In genomic region chr14:73713804-73714655, GRCh38 we compare ENCODE assay signal across 1 cellular context.
TF ChIP-seq lines count a peak whose summit lies in the region.

A gene with protein sequence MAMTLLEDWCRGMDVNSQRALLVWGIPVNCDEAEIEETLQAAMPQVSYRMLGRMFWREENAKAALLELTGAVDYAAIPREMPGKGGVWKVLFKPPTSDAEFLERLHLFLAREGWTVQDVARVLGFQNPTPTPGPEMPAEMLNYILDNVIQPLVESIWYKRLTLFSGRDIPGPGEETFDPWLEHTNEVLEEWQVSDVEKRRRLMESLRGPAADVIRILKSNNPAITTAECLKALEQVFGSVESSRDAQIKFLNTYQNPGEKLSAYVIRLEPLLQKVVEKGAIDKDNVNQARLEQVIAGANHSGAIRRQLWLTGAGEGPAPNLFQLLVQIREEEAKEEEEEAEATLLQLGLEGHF (minus strand): TSS chr14:73714384. CDS start chr14:73713639, 745 bp downstream.

TF ChIP-seq in GM23338, 12 proteins besides CTCF, POLR2A, EP300 and RAD21:
- TF ChIP-seq, protein P1, sequence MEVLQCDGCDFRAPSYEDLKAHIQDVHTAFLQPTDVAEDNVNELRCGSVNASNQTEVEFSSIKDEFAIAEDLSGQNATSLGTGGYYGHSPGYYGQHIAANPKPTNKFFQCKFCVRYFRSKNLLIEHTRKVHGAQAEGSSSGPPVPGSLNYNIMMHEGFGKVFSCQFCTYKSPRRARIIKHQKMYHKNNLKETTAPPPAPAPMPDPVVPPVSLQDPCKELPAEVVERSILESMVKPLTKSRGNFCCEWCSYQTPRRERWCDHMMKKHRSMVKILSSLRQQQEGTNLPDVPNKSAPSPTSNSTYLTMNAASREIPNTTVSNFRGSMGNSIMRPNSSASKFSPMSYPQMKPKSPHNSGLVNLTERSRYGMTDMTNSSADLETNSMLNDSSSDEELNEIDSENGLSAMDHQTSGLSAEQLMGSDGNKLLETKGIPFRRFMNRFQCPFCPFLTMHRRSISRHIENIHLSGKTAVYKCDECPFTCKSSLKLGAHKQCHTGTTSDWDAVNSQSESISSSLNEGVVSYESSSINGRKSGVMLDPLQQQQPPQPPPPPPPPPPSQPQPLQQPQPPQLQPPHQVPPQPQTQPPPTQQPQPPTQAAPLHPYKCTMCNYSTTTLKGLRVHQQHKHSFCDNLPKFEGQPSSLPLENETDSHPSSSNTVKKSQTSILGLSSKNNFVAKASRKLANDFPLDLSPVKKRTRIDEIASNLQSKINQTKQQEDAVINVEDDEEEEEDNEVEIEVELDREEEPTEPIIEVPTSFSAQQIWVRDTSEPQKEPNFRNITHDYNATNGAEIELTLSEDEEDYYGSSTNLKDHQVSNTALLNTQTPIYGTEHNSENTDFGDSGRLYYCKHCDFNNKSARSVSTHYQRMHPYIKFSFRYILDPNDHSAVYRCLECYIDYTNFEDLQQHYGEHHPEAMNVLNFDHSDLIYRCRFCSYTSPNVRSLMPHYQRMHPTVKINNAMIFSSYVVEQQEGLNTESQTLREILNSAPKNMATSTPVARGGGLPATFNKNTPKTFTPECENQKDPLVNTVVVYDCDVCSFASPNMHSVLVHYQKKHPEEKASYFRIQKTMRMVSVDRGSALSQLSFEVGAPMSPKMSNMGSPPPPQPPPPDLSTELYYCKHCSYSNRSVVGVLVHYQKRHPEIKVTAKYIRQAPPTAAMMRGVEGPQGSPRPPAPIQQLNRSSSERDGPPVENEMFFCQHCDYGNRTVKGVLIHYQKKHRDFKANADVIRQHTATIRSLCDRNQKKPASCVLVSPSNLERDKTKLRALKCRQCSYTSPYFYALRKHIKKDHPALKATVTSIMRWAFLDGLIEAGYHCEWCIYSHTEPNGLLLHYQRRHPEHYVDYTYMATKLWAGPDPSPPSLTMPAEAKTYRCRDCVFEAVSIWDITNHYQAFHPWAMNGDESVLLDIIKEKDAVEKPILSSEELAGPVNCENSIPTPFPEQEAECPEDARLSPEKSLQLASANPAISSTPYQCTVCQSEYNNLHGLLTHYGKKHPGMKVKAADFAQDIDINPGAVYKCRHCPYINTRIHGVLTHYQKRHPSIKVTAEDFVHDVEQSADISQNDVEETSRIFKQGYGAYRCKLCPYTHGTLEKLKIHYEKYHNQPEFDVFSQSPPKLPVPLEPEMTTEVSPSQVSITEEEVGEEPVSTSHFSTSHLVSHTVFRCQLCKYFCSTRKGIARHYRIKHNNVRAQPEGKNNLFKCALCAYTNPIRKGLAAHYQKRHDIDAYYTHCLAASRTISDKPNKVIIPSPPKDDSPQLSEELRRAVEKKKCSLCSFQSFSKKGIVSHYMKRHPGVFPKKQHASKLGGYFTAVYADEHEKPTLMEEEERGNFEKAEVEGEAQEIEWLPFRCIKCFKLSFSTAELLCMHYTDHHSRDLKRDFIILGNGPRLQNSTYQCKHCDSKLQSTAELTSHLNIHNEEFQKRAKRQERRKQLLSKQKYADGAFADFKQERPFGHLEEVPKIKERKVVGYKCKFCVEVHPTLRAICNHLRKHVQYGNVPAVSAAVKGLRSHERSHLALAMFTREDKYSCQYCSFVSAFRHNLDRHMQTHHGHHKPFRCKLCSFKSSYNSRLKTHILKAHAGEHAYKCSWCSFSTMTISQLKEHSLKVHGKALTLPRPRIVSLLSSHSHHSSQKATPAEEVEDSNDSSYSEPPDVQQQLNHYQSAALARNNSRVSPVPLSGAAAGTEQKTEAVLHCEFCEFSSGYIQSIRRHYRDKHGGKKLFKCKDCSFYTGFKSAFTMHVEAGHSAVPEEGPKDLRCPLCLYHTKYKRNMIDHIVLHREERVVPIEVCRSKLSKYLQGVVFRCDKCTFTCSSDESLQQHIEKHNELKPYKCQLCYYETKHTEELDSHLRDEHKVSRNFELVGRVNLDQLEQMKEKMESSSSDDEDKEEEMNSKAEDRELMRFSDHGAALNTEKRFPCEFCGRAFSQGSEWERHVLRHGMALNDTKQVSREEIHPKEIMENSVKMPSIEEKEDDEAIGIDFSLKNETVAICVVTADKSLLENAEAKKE (CRISPR knock-in tag; IDR thresholded peaks at IDR 0.05), result no peak
- TF ChIP-seq, protein P2, sequence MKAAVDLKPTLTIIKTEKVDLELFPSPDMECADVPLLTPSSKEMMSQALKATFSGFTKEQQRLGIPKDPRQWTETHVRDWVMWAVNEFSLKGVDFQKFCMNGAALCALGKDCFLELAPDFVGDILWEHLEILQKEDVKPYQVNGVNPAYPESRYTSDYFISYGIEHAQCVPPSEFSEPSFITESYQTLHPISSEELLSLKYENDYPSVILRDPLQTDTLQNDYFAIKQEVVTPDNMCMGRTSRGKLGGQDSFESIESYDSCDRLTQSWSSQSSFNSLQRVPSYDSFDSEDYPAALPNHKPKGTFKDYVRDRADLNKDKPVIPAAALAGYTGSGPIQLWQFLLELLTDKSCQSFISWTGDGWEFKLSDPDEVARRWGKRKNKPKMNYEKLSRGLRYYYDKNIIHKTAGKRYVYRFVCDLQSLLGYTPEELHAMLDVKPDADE (IDR thresholded peaks at IDR 0.05), result no peak
- TF ChIP-seq CREB1 (CRISPR knock-in tag; IDR thresholded peaks at IDR 0.05; ENCODE audit: low read depth) (peak; percentile 35; the same call in 1 of the 2 replicates), EZH2phosphoT487 (IDR thresholded peaks at IDR 0.05; ENCODE audit: unreplicated experiment) (no peak), REST (IDR thresholded peaks at IDR 0.05; ENCODE audit: unreplicated experiment) (no peak), STAT1 (IDR thresholded peaks at IDR 0.05; ENCODE audit: unreplicated experiment) (no peak), ZNF114 (CRISPR knock-in tag; IDR thresholded peaks at IDR 0.05) (no peak), ZNF331 (CRISPR knock-in tag; IDR thresholded peaks at IDR 0.05; ENCODE audit: low read depth) (no peak), NANOG (IDR thresholded peaks at IDR 0.05; ENCODE audit: borderline replicate concordance) (no peak), EZH2 (IDR thresholded peaks at IDR 0.05; ENCODE audit: low read depth, unreplicated experiment) (no peak), POLR2AphosphoS5 (IDR thresholded peaks at IDR 0.05; ENCODE audit: low read depth) (peak; percentile 87)
